In genomic region chr12:89481218-89481914, GRCh38 we compare ENCODE assay signal across 30 cellular contexts. TPM values are rescaled to one million over a fixed set of nuclear protein-coding genes. Genes with fewer than 3 reads are reported as not detected.
A peak's percentile ranks its signal among the peaks of the same experiment; 100 is the strongest.
DNase-seq lines count a peak whose midpoint lies in the region; FAIRE-seq and TF ChIP-seq lines count a peak whose summit lies in the region.
"Had no signal": no experiment of that assay in that cellular context is flagged by ENCODE, and none has a peak within 500 bp of the region (broad histone marks: within the 10 kb centered on the region; RNA-seq: fewer than 3 reads in every experiment).

No MANE protein-coding gene starts in this region.

- no peak overlapping the region for H3K27ac ChIP-seq in kidney (ENCODE audit: low read depth in 2 of 2, low read length in 2 of 2)
- H3K27ac ChIP-seq: A549, heart right ventricle, HL-60, left lung, Peyer's patch, SJSA1, VCaP had no signal

- H3K4me1 ChIP-seq in kidney (ENCODE audit: control insufficient read depth in 1 of 2, insufficient read depth in 1 of 2, low read depth in 1 of 2, low read length in 2 of 2): peaks cover 0 to 5% of the 10 kb centered on the region in 2 donors
- H3K4me1 ChIP-seq: A549, Peyer's patch, SJSA1 had no signal

- no peak for FAIRE-seq in kidney (lab: Jason Lieb, UNC)
- FAIRE-seq: A549 had no signal

- no peak overlapping the region for H3K4me3 ChIP-seq in kidney (ENCODE audit: low read length in 2 of 2)
- H3K4me3 ChIP-seq: A549, heart right ventricle, left lung, Peyer's patch, SJSA1 had no signal

- TF ChIP-seq CTCF in progenitor cell of endocrine pancreas (IDR thresholded peaks at IDR 0.05; ENCODE audit: unreplicated experiment): no peak
- no peak for TF ChIP-seq CTCF in kidney (IDR thresholded peaks at IDR 0.05; ENCODE audit: borderline replicate concordance, extremely low read depth, insufficient read depth)

- peaks cover 12% of the 10 kb centered on the region for H3K36me3 Mint-ChIP-seq in progenitor cell of endocrine pancreas (ENCODE audit: insufficient read depth)

- intact Hi-C loops in kidney (cut with DNase I): no loop called here

- no peaks in the 10 kb centered on the region for H3K27me3 Mint-ChIP-seq in progenitor cell of endocrine pancreas
- H3K27me3 Mint-ChIP-seq: activated naive CD8-positive, alpha-beta T cell treated with anti-CD3 and anti-CD28 coated beads, Interleukin-2, amount 50 U/mL, for 24 hours; brain; naive thymus-derived CD4-positive, alpha-beta T cell; T-cell; type B pancreatic cell had no signal

- no peaks in the 10 kb centered on the region for H3K9me3 Mint-ChIP-seq in progenitor cell of endocrine pancreas (ENCODE audit: low read depth)
- H3K9me3 Mint-ChIP-seq: activated naive CD8-positive, alpha-beta T cell treated with anti-CD3 and anti-CD28 coated beads, Interleukin-2, amount 50 U/mL, for 24 hours; brain; mesothelial cell of epicardium; naive thymus-derived CD4-positive, alpha-beta T cell; T-cell; type B pancreatic cell had no signal

- DNase-seq in NOMO-1 (lab: John Stamatoyannopoulos, UW; ENCODE audit: unreplicated experiment in 2 of 2) (peak; percentile 7 to 53), NOMO-1 treated with dmso at 0.1 percent for 144 hours (lab: John Stamatoyannopoulos, UW; ENCODE audit: unreplicated experiment) (no peak), OCI-M1 (lab: John Stamatoyannopoulos, UW) (peak; percentile 11), globus pallidus (ENCODE audit: low spot score) (peak; percentile 87), progenitor cell of endocrine pancreas (ENCODE audit: low spot score, unreplicated experiment) (no peak), RPMI8226 (no peak), foreskin melanocyte (no peak), kidney (no peak)
- DNase-seq: activated CD4-positive, alpha-beta T cell treated with anti-CD3 and anti-CD28 coated beads for 48 hours; activated gamma-delta T cell treated with Interleukin-2 at 50 U/mL for 16 hours; activated naive CD8-positive, alpha-beta T cell treated with anti-CD3 and anti-CD28 coated beads, Interleukin-2, amount 50 U/mL, for 24 hours; activated T-cell treated with anti-CD3 and anti-CD28 coated beads, Interleukin-2, amount 50 U/mL, for 1 hour; AML-193; heart right ventricle; Kasumi-1; left lung; naive thymus-derived CD4-positive, alpha-beta T cell; NCI-H510A; NK-92 treated with Interleukin-12 subunit alpha and Interleukin-12 subunit beta, amount 100 ng/mL, for 24 hours; occipital lobe; Peyer's patch; stimulated activated CD4-positive, alpha-beta T cell treated with anti-CD3 and anti-CD28 coated beads, Interleukin-2, amount 100 ng/mL, for 24 hours; T-cell had no signal

- peaks cover 2% of the 10 kb centered on the region for H3K4me1 Mint-ChIP-seq in progenitor cell of endocrine pancreas (ENCODE audit: low read depth)
- H3K4me1 Mint-ChIP-seq: brain, mesothelial cell of epicardium had no signal

- no peak overlapping the region for H3K9ac ChIP-seq in kidney (ENCODE audit: low read length in 2 of 2)

- H3K4me3 Mint-ChIP-seq in progenitor cell of endocrine pancreas (ENCODE audit: low read depth): no peak overlapping the region
- H3K4me3 Mint-ChIP-seq: activated naive CD8-positive, alpha-beta T cell treated with anti-CD3 and anti-CD28 coated beads, Interleukin-2, amount 50 U/mL, for 24 hours; brain; mesothelial cell of epicardium; naive thymus-derived CD4-positive, alpha-beta T cell; T-cell; type B pancreatic cell had no signal

- peak overlapping the region; percentile 25 for H3K27ac Mint-ChIP-seq in progenitor cell of endocrine pancreas
- H3K27ac Mint-ChIP-seq: activated naive CD8-positive, alpha-beta T cell treated with anti-CD3 and anti-CD28 coated beads, Interleukin-2, amount 50 U/mL, for 24 hours; brain; mesothelial cell of epicardium; type B pancreatic cell had no signal

- no peaks in the 10 kb centered on the region for H3K36me3 ChIP-seq in kidney (ENCODE audit: control insufficient read depth in 1 of 2, insufficient read depth in 2 of 2, low read length in 2 of 2)
- H3K36me3 ChIP-seq: Peyer's patch had no signal

- H3K9me3 ChIP-seq in kidney (ENCODE audit: control insufficient read depth in 1 of 2, low read length in 2 of 2): no peaks in the 10 kb centered on the region
- H3K9me3 ChIP-seq: A549, heart right ventricle, left lung, Peyer's patch, SJSA1 had no signal

RNA-seq across cellular contexts. Expression of gene GALNT4, which starts 43.2 kb away (rescaled TPM):
- total RNA-seq in progenitor cell of endocrine pancreas (25.7 and 27.9 TPM in 2 replicates), kidney (14.4 TPM)
- 2.6 TPM for polyA plus RNA-seq in kidney (ENCODE audit: insufficient read depth, low read depth, low replicate concordance)

RNA-seq across cellular contexts. Expression of gene POC1B, which starts 44.5 kb away (rescaled TPM):
- total RNA-seq in progenitor cell of endocrine pancreas (32.0 and 34.4 TPM in 2 replicates), kidney (16.7 TPM)
- polyA plus RNA-seq in kidney (ENCODE audit: insufficient read depth, low read depth, low replicate concordance): 11.7 TPM

Comparison
In these comparisons a context has a peak if more than half of its experiments do, and no peak if none do; other contexts are left out.
1. DNase-seq: peak in NOMO-1 (2 of 2), OCI-M1 (single experiment) and globus pallidus (single experiment); none in NOMO-1 treated with dmso at 0.1 percent for 144 hours (single experiment), progenitor cell of endocrine pancreas (single experiment), RPMI8226 (single experiment), foreskin melanocyte (single experiment) and kidney (single experiment).